In genomic region chr2:146992057-146992456, GRCh38 we compare ENCODE assay signal across 16 cellular contexts.
"Had no signal": no experiment of that assay in that cellular context is flagged by ENCODE, and none has a peak within 500 bp of the region (broad histone marks: within the 10 kb centered on the region; RNA-seq: fewer than 3 reads in every experiment).

No MANE protein-coding gene starts in this region.

- H3K4me1 Mint-ChIP-seq: activated CD4-positive, alpha-beta T cell treated with anti-CD3 and anti-CD28 coated beads, Interleukin-2, amount 10 ng/mL, durations not matched to agents 24 days and 14 days; activated naive CD8-positive, alpha-beta T cell treated with anti-CD3 and anti-CD28 coated beads, Interleukin-2, amount 10 ng/mL, durations not matched to agents 7 days and 5 days; stimulated activated effector memory CD8-positive, alpha-beta T cell treated with anti-CD3 and anti-CD28 coated beads, Interleukin-12 subunit alpha, Interleukin-12 subunit beta, amount 100 ng/mL, for 72 hours had no signal

- H3K36me3 Mint-ChIP-seq: activated naive CD8-positive, alpha-beta T cell treated with anti-CD3 and anti-CD28 coated beads, Interleukin-2, amount 10 ng/mL, durations not matched to agents 7 days and 5 days; stimulated activated effector memory CD8-positive, alpha-beta T cell treated with anti-CD3 and anti-CD28 coated beads, Interleukin-12 subunit alpha, Interleukin-12 subunit beta, amount 100 ng/mL, for 72 hours had no signal

- H3K27me3 Mint-ChIP-seq: activated CD4-positive, alpha-beta T cell treated with anti-CD3 and anti-CD28 coated beads, Interleukin-2, amount 10 ng/mL, durations not matched to agents 24 days and 14 days; activated naive CD8-positive, alpha-beta T cell treated with anti-CD3 and anti-CD28 coated beads, Interleukin-2, amount 10 ng/mL, durations not matched to agents 7 days and 5 days had no signal

- H3K9me3 Mint-ChIP-seq: activated CD4-positive, alpha-beta T cell treated with anti-CD3 and anti-CD28 coated beads, Interleukin-2, amount 10 ng/mL, durations not matched to agents 24 days and 14 days; activated naive CD8-positive, alpha-beta T cell treated with anti-CD3 and anti-CD28 coated beads, Interleukin-2, amount 10 ng/mL, durations not matched to agents 7 days and 5 days; neural crest cell; stimulated activated effector memory CD8-positive, alpha-beta T cell treated with anti-CD3 and anti-CD28 coated beads, Interleukin-12 subunit alpha, Interleukin-12 subunit beta, amount 100 ng/mL, for 72 hours had no signal

- H3K36me3 ChIP-seq: heart right ventricle, prostate gland, thoracic aorta had no signal

- H3K27ac ChIP-seq: heart right ventricle, prostate gland, thoracic aorta had no signal

- H3K4me3 ChIP-seq: heart right ventricle, lung, prostate gland, thoracic aorta had no signal

- DNase-seq: activated CD4-positive, alpha-beta T cell treated with anti-CD3 and anti-CD28 coated beads, Interleukin-2, amount 10 ng/mL, durations not matched to agents 24 days and 14 days; activated CD4-positive, CD25-positive, alpha-beta regulatory T cell; activated CD8-positive, alpha-beta memory T cell treated with anti-CD3 and anti-CD28 coated beads, Interleukin-2, amount 50 U/mL, for 48 hours; activated naive CD4-positive, alpha-beta T cell; activated naive CD8-positive, alpha-beta T cell treated with anti-CD3 and anti-CD28 coated beads, Interleukin-2, amount 10 ng/mL, durations not matched to agents 7 days and 5 days; anterior cingulate cortex; heart right ventricle; left colon; right cardiac atrium; stimulated activated CD4-positive, alpha-beta T cell treated with anti-CD3 and anti-CD28 coated beads, Interleukin-2, amount 100 ng/mL, for 24 hours; T-helper 2 cell had no signal

- H3K27me3 ChIP-seq: heart right ventricle had no signal

- H3K9me3 ChIP-seq: heart right ventricle, prostate gland, thoracic aorta had no signal

- ATAC-seq: heart right ventricle; left colon; right cardiac atrium; stimulated activated effector memory CD8-positive, alpha-beta T cell treated with anti-CD3 and anti-CD28 coated beads, Interleukin-12 subunit alpha, Interleukin-12 subunit beta, amount 100 ng/mL, for 72 hours had no signal

- H3K4me3 Mint-ChIP-seq: activated CD4-positive, alpha-beta T cell treated with anti-CD3 and anti-CD28 coated beads, Interleukin-2, amount 10 ng/mL, durations not matched to agents 24 days and 14 days; activated naive CD8-positive, alpha-beta T cell treated with anti-CD3 and anti-CD28 coated beads, Interleukin-2, amount 10 ng/mL, durations not matched to agents 7 days and 5 days; neural crest cell; stimulated activated effector memory CD8-positive, alpha-beta T cell treated with anti-CD3 and anti-CD28 coated beads, Interleukin-12 subunit alpha, Interleukin-12 subunit beta, amount 100 ng/mL, for 72 hours had no signal

- H3K4me1 ChIP-seq: heart right ventricle, prostate gland had no signal
